ENCODE assay signal across 9 cellular contexts in the genomic region with DNA sequence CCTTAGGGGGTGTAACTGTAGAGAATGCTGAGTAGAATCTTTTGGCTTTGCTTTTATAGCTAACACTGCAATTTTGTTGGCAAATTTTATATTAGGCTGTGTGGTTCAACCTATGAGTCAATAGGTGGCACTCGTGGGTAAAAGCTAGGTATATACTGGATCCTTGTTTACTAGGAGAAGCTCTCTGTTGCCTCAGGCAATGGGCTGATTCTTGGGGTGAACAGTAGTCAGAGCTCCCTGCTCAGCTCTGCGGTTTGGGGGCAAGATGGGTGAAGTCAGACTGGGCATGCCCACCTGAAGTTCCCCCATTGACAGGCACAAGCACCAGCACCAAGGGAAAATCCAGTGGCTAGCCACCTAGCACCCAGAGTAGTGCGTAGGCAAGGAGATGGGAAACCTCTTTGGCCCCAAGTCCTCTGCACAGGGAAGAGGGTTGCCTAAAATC.
DNase-seq lines count a peak whose midpoint lies in the region; ATAC-seq, FAIRE-seq and TF ChIP-seq lines count a peak whose summit lies in the region.
"Had no signal": no experiment of that assay in that cellular context is flagged by ENCODE, and none has a peak within 500 bp of the region (broad histone marks: within the 10 kb centered on the region; RNA-seq: fewer than 3 reads in every experiment).

No MANE protein-coding gene starts in this region.

- ATAC-seq in GM18868 (IDR thresholded peaks at IDR 0.05; ENCODE audit: unreplicated experiment) (peak; percentile 85), HG03139 (IDR thresholded peaks at IDR 0.05; ENCODE audit: unreplicated experiment) (peak; percentile 68)

- intact Hi-C loops in posterior cingulate gyrus (cut with DNase I): no loop called here

- H3K36me3 ChIP-seq in Peyer's patch: no peaks in the 10 kb centered on the region

- no peak overlapping the region for H3K4me3 ChIP-seq in Peyer's patch

- no peaks in the 10 kb centered on the region for H3K27me3 Mint-ChIP-seq in activated naive CD4-positive, alpha-beta T cell treated with anti-CD3 and anti-CD28 coated beads, Interleukin-2, amount 10 ng/mL, durations not matched to agents 7 days and 5 days

- FAIRE-seq in RCC 7860 (lab: Jason Lieb, UNC): no peak

- H3K4me1 Mint-ChIP-seq in activated naive CD4-positive, alpha-beta T cell treated with anti-CD3 and anti-CD28 coated beads, Interleukin-2, amount 10 ng/mL, durations not matched to agents 7 days and 5 days: no peaks in the 10 kb centered on the region
- H3K4me1 Mint-ChIP-seq: IgD-negative memory B cell had no signal

- no peak overlapping the region for H3K27ac Mint-ChIP-seq in activated naive CD4-positive, alpha-beta T cell treated with anti-CD3 and anti-CD28 coated beads, Interleukin-2, amount 10 ng/mL, durations not matched to agents 7 days and 5 days
- H3K27ac Mint-ChIP-seq: IgD-negative memory B cell had no signal

- no peaks in the 10 kb centered on the region for H3K4me1 ChIP-seq in Peyer's patch

- H3K27me3 ChIP-seq in Peyer's patch: no peaks in the 10 kb centered on the region

- no peaks in the 10 kb centered on the region for H3K36me3 Mint-ChIP-seq in activated naive CD4-positive, alpha-beta T cell treated with anti-CD3 and anti-CD28 coated beads, Interleukin-2, amount 10 ng/mL, durations not matched to agents 7 days and 5 days
- H3K36me3 Mint-ChIP-seq: IgD-negative memory B cell had no signal

- TF ChIP-seq POLR2A in Peyer's patch (IDR thresholded peaks at IDR 0.05): no peak

- DNase-seq in RCC 7860 (ENCODE audit: low spot score): peak; percentile 6
- DNase-seq in medulla oblongata (ENCODE audit: extremely low spot score): peak; percentile 26
- DNase-seq in activated naive CD4-positive, alpha-beta T cell treated with anti-CD3 and anti-CD28 coated beads, Interleukin-2, amount 10 ng/mL, durations not matched to agents 7 days and 5 days: no peak
- DNase-seq in posterior cingulate gyrus: no peak
- DNase-seq in Peyer's patch: no peak
- DNase-seq in UCSD-AML1 (lab: John Stamatoyannopoulos, UW; ENCODE audit: unreplicated experiment): no peak

- H3K27ac ChIP-seq in Peyer's patch: no peak overlapping the region

- TF ChIP-seq CTCF in Peyer's patch (IDR thresholded peaks at IDR 0.05): peak in 2 of 6 experiments; percentile 4 to 36

- CTCF ChIA-PET in activated naive CD4-positive, alpha-beta T cell treated with anti-CD3 and anti-CD28 coated beads, Interleukin-2, amount 10 ng/mL, durations not matched to agents 7 days and 5 days (lab: Charles Lee): interaction anchor here (0.8 kb wide), 1 partner anchor 191 kb away, joined by 3 read pairs; no protein-coding TSS in a partner anchor

- no peak overlapping the region for H3K4me3 Mint-ChIP-seq in activated naive CD4-positive, alpha-beta T cell treated with anti-CD3 and anti-CD28 coated beads, Interleukin-2, amount 10 ng/mL, durations not matched to agents 7 days and 5 days
- H3K4me3 Mint-ChIP-seq: IgD-negative memory B cell had no signal

- H3K9me3 ChIP-seq in Peyer's patch: no peaks in the 10 kb centered on the region

- H3K9me3 Mint-ChIP-seq in activated naive CD4-positive, alpha-beta T cell treated with anti-CD3 and anti-CD28 coated beads, Interleukin-2, amount 10 ng/mL, durations not matched to agents 7 days and 5 days: peaks cover 3% of the 10 kb centered on the region

Comparison
In these comparisons a context has a peak if more than half of its experiments do, and no peak if none do; other contexts are left out.
1. DNase-seq: peak in RCC 7860 (single experiment) and medulla oblongata (single experiment); none in activated naive CD4-positive, alpha-beta T cell treated with anti-CD3 and anti-CD28 coated beads, Interleukin-2, amount 10 ng/mL, durations not matched to agents 7 days and 5 days (single experiment), posterior cingulate gyrus (0 of 10), Peyer's patch (0 of 3) and UCSD-AML1 (single experiment).